In the genomic region with DNA sequence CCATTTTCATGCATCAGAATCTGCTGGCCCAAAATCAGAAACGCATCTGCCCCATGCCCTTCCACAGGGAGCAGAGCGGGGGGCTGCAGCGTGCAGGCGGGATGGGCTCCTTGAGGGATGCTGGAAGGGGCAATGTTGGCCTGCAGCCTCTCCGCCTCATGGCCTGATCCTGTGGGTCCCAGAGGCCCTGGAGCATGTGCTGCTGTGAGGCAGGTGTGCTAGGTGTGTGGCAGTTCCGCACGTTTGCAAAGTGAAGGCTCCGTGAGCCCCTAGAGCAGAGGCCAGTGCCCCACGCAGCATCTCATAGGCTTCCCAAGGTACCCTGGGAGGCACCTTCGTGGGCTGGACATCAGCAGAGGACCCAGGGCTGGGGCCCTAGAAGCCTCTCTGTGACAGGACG, we compare ENCODE assay signal across 27 cellular contexts. TPM values are rescaled to one million over a fixed set of nuclear protein-coding genes. Genes with fewer than 3 reads are reported as not detected.
A peak's percentile ranks its signal among the peaks of the same experiment; 100 is the strongest.
DNase-seq lines count a peak whose midpoint lies in the region; ATAC-seq, FAIRE-seq and TF ChIP-seq lines count a peak whose summit lies in the region.
"Had no signal": no experiment of that assay in that cellular context is flagged by ENCODE, and none has a peak within 500 bp of the region (broad histone marks: within the 10 kb centered on the region; RNA-seq: fewer than 3 reads in every experiment).

No MANE protein-coding gene starts in this region.

- H3K36me3 ChIP-seq in Panc1 (ENCODE audit: control insufficient read depth, insufficient read depth, low read length) (no peaks in the 10 kb centered on the region), H1 (ENCODE audit: control insufficient read depth in 2 of 4, insufficient read depth in 4 of 4, low read length in 3 of 4) (peaks cover 0 to 17% (median 10%) of the 10 kb centered on the region in 4 experiments; a peak in 4 of 8 replicates), neuronal stem cell (replicated peaks in 1 of 2; ENCODE audit: control insufficient read depth in 2 of 2, insufficient read depth in 2 of 2, low read length in 2 of 2) (peaks cover 18 to 42% of the 10 kb centered on the region in 2 donors)

- peak; percentile 8 for DNase-seq in activated naive CD4-positive, alpha-beta T cell treated with anti-CD3 and anti-CD28 coated beads, Interleukin-2, amount 50 U/mL, for 16 hours
- no peak for DNase-seq in activated naive CD4-positive, alpha-beta T cell treated with anti-CD3 and anti-CD28 coated beads, Interleukin-2, amount 10 ng/mL, durations not matched to agents 7 days and 5 days
- no peak for DNase-seq in Panc1 (ENCODE audit: low read depth, low spot score)
- no peak for DNase-seq in H1 (ENCODE audit: low read depth in 1 of 2, low spot score in 2 of 2)
- DNase-seq in neuronal stem cell (ENCODE audit: low spot score), result no peak
- no peak for DNase-seq in GM10266 (ENCODE audit: extremely low spot score)
- no peak for DNase-seq in NCI-H1105 treated with DMSO at 0.1 percent for 48 hours (lab: John Stamatoyannopoulos, UW)
- no peak for DNase-seq in urothelium cell line (ENCODE audit: low spot score)
- DNase-seq: 8988T; ACHN; BE2C; CD4-positive, CD25-positive, alpha-beta regulatory T cell; DMS153; NCI-H1092; NCI-H1436; NCI-H187; NCI-H2081 treated with DMSO at 0.1 percent for 48 hours; NCI-H2171 treated with DMSO at 0.1 percent for 48 hours; NCI-H345; NCI-H524; NCI-H774; SHP77 had no signal

- H2AK5ac ChIP-seq in H1 (ENCODE audit: low read depth, low read length) (no peak overlapping the region), neuronal stem cell (ENCODE audit: low read depth, low read length) (no peak overlapping the region)

- POLR2A ChIA-PET in Panc1 (lab: Charles Lee), result no interaction called here
- POLR2A ChIA-PET in H1 (lab: Charles Lee; ENCODE audit: partially characterized antibody), result no interaction called here

- H3K27ac ChIP-seq in Panc1 (ENCODE audit: low read length) (no peak overlapping the region), H1 (ENCODE audit: low read depth, low read length) (no peak overlapping the region), neuronal stem cell (replicated peaks; ENCODE audit: low read length) (no peak overlapping the region)

- no peaks in the 10 kb centered on the region for H3K27me3 ChIP-seq in Panc1 (ENCODE audit: control insufficient read depth, insufficient read depth, low read length)
- no peaks in the 10 kb centered on the region for H3K27me3 ChIP-seq in H1 (replicated peaks in 1 of 4; ENCODE audit: control insufficient read depth in 3 of 4, extremely low read depth in 1 of 4, insufficient read depth in 3 of 4, low read length in 3 of 4)
- no peaks in the 10 kb centered on the region for H3K27me3 ChIP-seq in neuronal stem cell (ENCODE audit: control insufficient read depth in 3 of 3, insufficient read depth in 3 of 3, low read depth in 1 of 3, low read length in 3 of 3)
- H3K27me3 ChIP-seq: BE2C had no signal

- no peak for FAIRE-seq in H1 (lab: Jason Lieb, UNC)
- no peak for FAIRE-seq in urothelium cell line (lab: Jason Lieb, UNC)
- FAIRE-seq: GM12891, H54 had no signal

- H3K18ac ChIP-seq in H1 (ENCODE audit: extremely low read depth, low read length) (no peak overlapping the region), neuronal stem cell (ENCODE audit: low read length) (no peak overlapping the region)

- H3K27me3 Mint-ChIP-seq in activated naive CD4-positive, alpha-beta T cell treated with anti-CD3 and anti-CD28 coated beads, Interleukin-2, amount 10 ng/mL, durations not matched to agents 7 days and 5 days, result no peaks in the 10 kb centered on the region
- H3K27me3 Mint-ChIP-seq: CD4-positive, CD25-positive, alpha-beta regulatory T cell had no signal

- H3K4me1 ChIP-seq in Panc1 (ENCODE audit: control insufficient read depth, insufficient read depth, low read length), result no peaks in the 10 kb centered on the region
- H3K4me1 ChIP-seq in H1 (replicated peaks in 1 of 4; ENCODE audit: control insufficient read depth in 3 of 4, insufficient read depth in 4 of 4, low read length in 3 of 4), result no peaks in the 10 kb centered on the region
- H3K4me1 ChIP-seq in neuronal stem cell (ENCODE audit: control insufficient read depth in 2 of 2, insufficient read depth in 1 of 2, low read depth in 1 of 2, low read length in 2 of 2), result no peaks in the 10 kb centered on the region
- H3K4me1 ChIP-seq: BE2C had no signal

- no peak for TF ChIP-seq EP300 in H1 (IDR thresholded peaks at IDR 0.05; ENCODE audit: borderline replicate concordance in 1 of 2, low read depth in 2 of 2, low read length in 2 of 2)

- H3K23ac ChIP-seq in H1 (ENCODE audit: insufficient read length), result no peak overlapping the region
- peak overlapping the region; percentile 49 for H3K23ac ChIP-seq in neuronal stem cell (ENCODE audit: low read depth, low read length, poor library complexity)

- H3K79me2 ChIP-seq in H1 (ENCODE audit: control insufficient read depth in 1 of 2, insufficient read depth in 2 of 2, low read length in 2 of 2), result no peaks in the 10 kb centered on the region

- peaks cover 3% of the 10 kb centered on the region for H3K4me1 Mint-ChIP-seq in activated naive CD4-positive, alpha-beta T cell treated with anti-CD3 and anti-CD28 coated beads, Interleukin-2, amount 10 ng/mL, durations not matched to agents 7 days and 5 days

- TF ChIP-seq CTCF in Panc1 (IDR thresholded peaks at IDR 0.05) (no peak), H1 (IDR thresholded peaks at IDR 0.05; ENCODE audit: control extremely low read depth in 1 of 3, insufficient read depth in 1 of 3, low read depth in 1 of 3, low read length in 3 of 3) (no peak), GM10266 (IDR thresholded peaks at IDR 0.05; ENCODE audit: control insufficient read depth, insufficient read depth, low read depth, missing control alignments) (no peak)

- H3K9me3 Mint-ChIP-seq in activated naive CD4-positive, alpha-beta T cell treated with anti-CD3 and anti-CD28 coated beads, Interleukin-2, amount 10 ng/mL, durations not matched to agents 7 days and 5 days, result no peaks in the 10 kb centered on the region
- H3K9me3 Mint-ChIP-seq: CD4-positive, CD25-positive, alpha-beta regulatory T cell had no signal

- no peak overlapping the region for H3K14ac ChIP-seq in H1 (ENCODE audit: insufficient read length)
- no peak overlapping the region for H3K14ac ChIP-seq in neuronal stem cell (ENCODE audit: low read length)

- H3K9me3 ChIP-seq in Panc1 (ENCODE audit: control insufficient read depth, insufficient read depth, low read depth, low read length) (no peaks in the 10 kb centered on the region), H1 (ENCODE audit: insufficient read depth in 2 of 2, low read depth in 1 of 2, low read length in 1 of 2) (no peaks in the 10 kb centered on the region), neuronal stem cell (replicated peaks in 1 of 2; ENCODE audit: control insufficient read depth in 2 of 2, insufficient read depth in 1 of 2, low read depth in 1 of 2, low read length in 2 of 2) (peaks cover 0 to 6% of the 10 kb centered on the region in 2 donors)
- H3K9me3 ChIP-seq: BE2C had no signal

- BruUV-seq in Panc1 (replicated peaks; lab: Mats Ljungman, UMichigan), result TSS peak; percentile 57

- no peak overlapping the region for H3K27ac Mint-ChIP-seq in activated naive CD4-positive, alpha-beta T cell treated with anti-CD3 and anti-CD28 coated beads, Interleukin-2, amount 10 ng/mL, durations not matched to agents 7 days and 5 days

- H3K4me3 ChIP-seq in Panc1 (ENCODE audit: low read depth in 2 of 2, low read length in 2 of 2) (no peak overlapping the region), H1 (ENCODE audit: extremely low read depth in 1 of 4, insufficient read depth in 2 of 4, low read depth in 3 of 4, low read length in 4 of 4) (no peak overlapping the region), neuronal stem cell (ENCODE audit: low read length in 2 of 2) (no peak overlapping the region)

- H3K9ac ChIP-seq in H1 (replicated peaks in 1 of 4; ENCODE audit: extremely low read depth in 1 of 4, low read depth in 3 of 4, low read length in 3 of 4) (no peak overlapping the region), neuronal stem cell (ENCODE audit: low read depth, low read length, poor library complexity) (no peak overlapping the region)

- H4K20me1 ChIP-seq in H1 (replicated peaks in 1 of 2; ENCODE audit: control insufficient read depth in 1 of 2, insufficient read depth in 2 of 2, low read length in 2 of 2), result peaks cover 0 to 5% of the 10 kb centered on the region in 2 experiments

- H2BK20ac ChIP-seq in H1 (ENCODE audit: low read length), result no peak overlapping the region

- H4K91ac ChIP-seq in H1 (replicated peaks; ENCODE audit: insufficient read length, low read length) (no peak overlapping the region), neuronal stem cell (ENCODE audit: low read depth, low read length, poor library complexity) (no peak overlapping the region)

- TF ChIP-seq POLR2A in H1 (IDR thresholded peaks at IDR 0.05; ENCODE audit: control extremely low read depth in 1 of 2, low read depth in 2 of 2, low read length in 2 of 2), result no peak

- no peaks in the 10 kb centered on the region for H3K23me2 ChIP-seq in H1 (ENCODE audit: low read depth, low read length)

- H3K36me3 Mint-ChIP-seq in activated naive CD4-positive, alpha-beta T cell treated with anti-CD3 and anti-CD28 coated beads, Interleukin-2, amount 10 ng/mL, durations not matched to agents 7 days and 5 days, result peaks cover 22% of the 10 kb centered on the region

- whole genome bisulfite sequencing in H1 (ENCODE audit: extremely low coverage in 1 of 2, insufficient coverage in 1 of 2, insufficient read length in 1 of 2, insufficient replicate concordance in 2 of 2, low coverage in 1 of 2, low lambda C conversion rate in 2 of 2, missing lambda C conversion rate in 1 of 2), 2 experiments, result 91% methylated on average over 11 of the region's 11 CpGs; no CpG with 5 or more reads in 1 of the 2 experiments
- WGBS in neuronal stem cell (ENCODE audit: extremely low coverage in 2 of 2, insufficient read length in 2 of 2, insufficient replicate concordance in 1 of 2), 2 donors, result no CpG with 5 or more reads among the region's 11 CpGs

- intact Hi-C loops in Panc1 (cut with micrococcal nuclease; ENCODE audit: unreplicated experiment), result no loop called here

- no peaks in the 10 kb centered on the region for H3K79me1 ChIP-seq in H1 (ENCODE audit: low read depth, low read length)
- H3K79me1 ChIP-seq in neuronal stem cell (ENCODE audit: low read depth, low read length), result peaks cover 3% of the 10 kb centered on the region

- no peak for TF ChIP-seq RAD21 in H1 (IDR thresholded peaks at IDR 0.05 in 1 of 2, conservative IDR thresholded peaks at IDR 0.05 in 1 of 2; ENCODE audit: low read depth in 2 of 2, low read length in 2 of 2)

- H2BK15ac ChIP-seq in H1 (ENCODE audit: low read length) (no peak overlapping the region), neuronal stem cell (ENCODE audit: low read length) (no peak overlapping the region)

- peak overlapping the region; percentile 1 for H3K56ac ChIP-seq in H1 (replicated peaks; ENCODE audit: insufficient read length, low read depth, low read length)

- ATAC-seq in Panc1, result no peak

- H2BK120ac ChIP-seq in H1 (replicated peaks; ENCODE audit: low read depth, low read length) (no peak overlapping the region), neuronal stem cell (ENCODE audit: low read depth, low read length) (no peak overlapping the region)

- no peak overlapping the region for H4K5ac ChIP-seq in H1 (ENCODE audit: insufficient read length, low read depth, low read length)

- H2BK12ac ChIP-seq in H1 (ENCODE audit: low read depth, low read length) (no peak overlapping the region), neuronal stem cell (ENCODE audit: low read length) (no peak overlapping the region)

- H2BK5ac ChIP-seq in H1 (ENCODE audit: low read depth, low read length) (no peak overlapping the region), neuronal stem cell (ENCODE audit: low read length) (no peak overlapping the region)

- H3K4ac ChIP-seq in H1 (replicated peaks; ENCODE audit: insufficient read length, low read depth, low read length) (no peak overlapping the region), neuronal stem cell (ENCODE audit: low read length) (no peak overlapping the region)

- no peak overlapping the region for H3K4me3 Mint-ChIP-seq in activated naive CD4-positive, alpha-beta T cell treated with anti-CD3 and anti-CD28 coated beads, Interleukin-2, amount 10 ng/mL, durations not matched to agents 7 days and 5 days

- H2AFZ ChIP-seq in H1 (ENCODE audit: low read length) (no peak overlapping the region), neuronal stem cell (ENCODE audit: low read length) (no peak overlapping the region)

- CTCF ChIA-PET in activated naive CD4-positive, alpha-beta T cell treated with anti-CD3 and anti-CD28 coated beads, Interleukin-2, amount 10 ng/mL, durations not matched to agents 7 days and 5 days (lab: Charles Lee), result no interaction called here
- CTCF ChIA-PET in Panc1 (lab: Charles Lee), result no interaction called here
- CTCF ChIA-PET in H1 (lab: Charles Lee; ENCODE audit: partially characterized antibody), result no interaction called here

- in situ Hi-C loops in Panc1 (cut with HindIII; ENCODE audit: low pct_unique_long_range_greater_than_20kb, low sequenced_read_pairs), result no loop called here

- H4K8ac ChIP-seq in H1 (ENCODE audit: extremely low read depth, insufficient read depth, low read length) (no peak overlapping the region), neuronal stem cell (ENCODE audit: low read depth, low read length) (no peak overlapping the region)

- no peak overlapping the region for H3K4me2 ChIP-seq in H1 (ENCODE audit: insufficient read depth in 1 of 2, low read depth in 2 of 2, low read length in 2 of 2)
- no peak overlapping the region for H3K4me2 ChIP-seq in neuronal stem cell (ENCODE audit: insufficient read depth, low read length, poor library complexity, severe bottlenecking)

RNA-seq across cellular contexts. Expression of a gene that starts 36.4 kb away (rescaled TPM):
- 0.51 TPM for total RNA-seq in Panc1 (2021; ENCODE audit: unreplicated experiment)
- polyA plus RNA-seq in Panc1 (2012; ENCODE audit: insufficient read length), result 0.71 TPM
- total RNA-seq in H1 (2021; fragmentation: NEBNext Ultra II Directional; extraction: Animal tissue kit (Norgen Biotek cat#: 25700)), result 0.65 and 0.82 TPM in 2 replicates
- 0.50 and 0.60 TPM in 2 replicates for polyA plus RNA-seq in H1 (2011; rRNA removed)
- polyA plus RNA-seq in H1 (2011; cell fraction: cytosol; rRNA removed), result 0.59 TPM
- polyA plus RNA-seq in H1 (2011; cell fraction: nucleus; rRNA removed), result 1.0 TPM
- polyA plus RNA-seq in H1 (2012, experiment 1 of 2), result 0.33 to 0.53 TPM (median 0.35 TPM) in 4 replicates
- polyA plus RNA-seq in H1 (2012, experiment 2 of 2), result 0.35 TPM
- polyA plus RNA-seq in H1 (2013, experiment 1 of 2), result 0.65 TPM
- 0.57 TPM for polyA plus RNA-seq in H1 (2013, experiment 2 of 2)
- polyA minus RNA-seq in H1 (2011; rRNA and poly(A)+ RNA removed), result 0.07 TPM in 1 of 2 replicates, not detected in the other
- polyA minus RNA-seq in H1 (2011; cell fraction: cytosol; rRNA and poly(A)+ RNA removed), result 0.73 TPM
- polyA minus RNA-seq in H1 (2011; cell fraction: nucleus; rRNA and poly(A)+ RNA removed), result 0.60 TPM
- polyA plus RNA-seq in neuronal stem cell (2013, experiment 1 of 2), result 0.03 TPM
- 0.03 TPM for polyA plus RNA-seq in neuronal stem cell (2013, experiment 2 of 2)
- total RNA-seq: Daoy, HT-29, SK-MEL-5 had no signal
- polyA plus RNA-seq: CD4-positive, CD25-positive, alpha-beta regulatory T cell had no signal

RNA-seq across cellular contexts. Expression of a gene that starts 41.5 kb away (rescaled TPM):
- 30.8 TPM for total RNA-seq in Panc1 (2021; ENCODE audit: unreplicated experiment)
- 25.2 TPM for polyA plus RNA-seq in Panc1 (2012; ENCODE audit: insufficient read length)
- total RNA-seq in H1 (2021; fragmentation: NEBNext Ultra II Directional; extraction: Animal tissue kit (Norgen Biotek cat#: 25700)), result 22.9 and 27.0 TPM in 2 replicates
- polyA plus RNA-seq in H1 (2011; rRNA removed), result 15.6 and 23.6 TPM in 2 replicates
- 19.6 TPM for polyA plus RNA-seq in H1 (2011; cell fraction: cytosol; rRNA removed)
- polyA plus RNA-seq in H1 (2011; cell fraction: nucleus; rRNA removed), result 33.2 TPM
- polyA plus RNA-seq in H1 (2012, experiment 1 of 2), result 12.0 to 21.9 TPM (median 18.2 TPM) in 4 replicates
- polyA plus RNA-seq in H1 (2012, experiment 2 of 2), result 14.4 TPM
- 11.6 TPM for polyA plus RNA-seq in H1 (2013, experiment 1 of 2)
- polyA plus RNA-seq in H1 (2013, experiment 2 of 2), result 10.5 TPM
- polyA minus RNA-seq in H1 (2011; rRNA and poly(A)+ RNA removed), result 10.0 and 20.1 TPM in 2 replicates
- 22.5 TPM for polyA minus RNA-seq in H1 (2011; cell fraction: cytosol; rRNA and poly(A)+ RNA removed)
- polyA minus RNA-seq in H1 (2011; cell fraction: nucleus; rRNA and poly(A)+ RNA removed), result 26.1 TPM
- polyA plus RNA-seq in neuronal stem cell (2013, experiment 1 of 2), result 8.9 TPM
- polyA plus RNA-seq in neuronal stem cell (2013, experiment 2 of 2), result 9.7 TPM
